8 cellular contexts compared by ENCODE assay signal in genomic region chr3:115092220-115092791, GRCh38. TPM values are rescaled to one million over a fixed set of nuclear protein-coding genes. Genes with fewer than 3 reads are reported as not detected.
DNase-seq lines count a peak whose midpoint lies in the region; ATAC-seq and TF ChIP-seq lines count a peak whose summit lies in the region.

No MANE protein-coding gene starts in this region.

- TF ChIP-seq CTCF in left ventricle myocardium inferior (IDR thresholded peaks at IDR 0.05; ENCODE audit: borderline replicate concordance), result peak; percentile 79
- peak; percentile 87 for TF ChIP-seq CTCF in retinal pigment epithelial cell (conservative IDR thresholded peaks at IDR 0.05; ENCODE audit: low read depth, low read length)

- intact Hi-C loops in left ventricle myocardium inferior (cut with micrococcal nuclease), result loop anchor here (5.0 to 10.0 kb wide), 2 partner anchors 52 to 265 kb away; partner anchors contain the start of gene ZBTB20

- H3K36me3 ChIP-seq in SJSA1 (no peaks in the 10 kb centered on the region), left ventricle myocardium inferior (no peaks in the 10 kb centered on the region)

- ATAC-seq in GM21528 (IDR thresholded peaks at IDR 0.05; ENCODE audit: low FRiP score, unreplicated experiment), result peak; percentile 75

- H3K27ac ChIP-seq in SJSA1, result no peak overlapping the region
- H3K27ac ChIP-seq in angular gyrus (ENCODE audit: low read depth, low read length), result peak overlapping the region; percentile 66
- peak overlapping the region; percentile 60 for H3K27ac ChIP-seq in left ventricle myocardium inferior (replicated peaks)

- H3K27me3 ChIP-seq in SJSA1 (replicated peaks) (no peaks in the 10 kb centered on the region), left ventricle myocardium inferior (ENCODE audit: low read depth) (no peaks in the 10 kb centered on the region)

- peak; percentile 66 for DNase-seq in DMS79 treated with DMSO at 0.1 percent for 48 hours (lab: John Stamatoyannopoulos, UW)
- DNase-seq in LHCN-M2 (ENCODE audit: low read depth), result peak; percentile 77
- peak; percentile 51 to 57 for DNase-seq in SJSA1 (ENCODE audit: low read depth in 1 of 2, low spot score in 2 of 2)
- peak; percentile 62 for DNase-seq in left ventricle myocardium inferior
- DNase-seq in retinal pigment epithelial cell (ENCODE audit: low read depth), result no peak
- no peak for DNase-seq in T1000 (lab: John Stamatoyannopoulos, UW)

- no peak overlapping the region for H3K4me3 ChIP-seq in SJSA1
- peak overlapping the region; percentile 6 for H3K4me3 ChIP-seq in left ventricle myocardium inferior
- no peak overlapping the region for H3K4me3 ChIP-seq in retinal pigment epithelial cell (ENCODE audit: low read length)

- H3K9me3 ChIP-seq in SJSA1 (replicated peaks) (no peaks in the 10 kb centered on the region), left ventricle myocardium inferior (replicated peaks) (no peaks in the 10 kb centered on the region)

- 0 out of 2 replicates have a peak, but pooled peaks cover 3% of the 10 kb centered on the region for H3K4me1 ChIP-seq in SJSA1 (replicated peaks)
- H3K4me1 ChIP-seq in left ventricle myocardium inferior, result peaks cover 76% of the 10 kb centered on the region

RNA-seq across cellular contexts. Expression of gene ZBTB20, which starts 54.8 kb away (rescaled TPM):
- total RNA-seq in LHCN-M2 (2014; rRNA removed) (18.3 and 26.4 TPM in 2 replicates), left ventricle myocardium inferior (62.0 TPM)
- polyA plus RNA-seq in LHCN-M2 (2012), result 3.8 TPM
- 8.3 and 18.2 TPM in 2 replicates for total RNA-seq in SJSA1 (2014; rRNA removed; shearing (Covaris generic))

Comparison
In these comparisons a context has a peak if more than half of its experiments do, and no peak if none do; other contexts are left out.
1. DNase-seq: peak in DMS79 treated with DMSO at 0.1 percent for 48 hours (single experiment), LHCN-M2 (single experiment), SJSA1 (2 of 2) and left ventricle myocardium inferior (single experiment); none in retinal pigment epithelial cell (single experiment) and T1000 (single experiment).